Comparison of ENCODE assay signal across 31 cellular contexts in genomic region chr3:87982421-87982820, GRCh38.
"Had no signal": no experiment of that assay in that cellular context is flagged by ENCODE, and none has a peak within 500 bp of the region (broad histone marks: within the 10 kb centered on the region; RNA-seq: fewer than 3 reads in every experiment).

No MANE protein-coding gene starts in this region.

- H3K36me3 ChIP-seq: esophagus muscularis mucosa, gastroesophageal sphincter, heart right ventricle, WERI-Rb-1 had no signal

- DNase-seq: activated B cell treated with CpG ODN at 0.5 μM for 24 hours; activated CD4-positive, alpha-beta memory T cell treated with anti-CD3 and anti-CD28 coated beads, Interleukin-2, amount 10 ng/mL, durations not matched to agents 7 days and 5 days; activated CD4-positive, alpha-beta T cell treated with anti-CD3 and anti-CD28 coated beads for 4 hours; activated CD4-positive, alpha-beta T cell treated with anti-CD3 and anti-CD28 coated beads, Interleukin-2, amount 10 ng/mL, durations not matched to agents 7 days and 5 days; activated CD4-positive, alpha-beta T cell treated with anti-CD3 and anti-CD28 coated beads, Interleukin-2, amount 50 U/mL, for 4 hours; activated CD8-positive, alpha-beta memory T cell treated with anti-CD3 and anti-CD28 coated beads, Interleukin-2, amount 50 U/mL, for 48 hours; activated effector memory CD4-positive, alpha-beta T cell treated with Interleukin-2 at 50 U/mL for 16 hours; activated gamma-delta T cell treated with Interleukin-2 at 50 U/mL for 16 hours; activated naive CD4-positive, alpha-beta T cell treated with anti-CD3 and anti-CD28 coated beads, Interleukin-2, amount 50 U/mL, for 16 hours; activated naive CD4-positive, alpha-beta T cell treated with Interleukin-2 at 50 U/mL for 16 hours; activated T-cell treated with anti-CD3 and anti-CD28 coated beads for 4 hours; activated T-cell treated with anti-CD3 and anti-CD28 coated beads, Interleukin-2, amount 50 U/mL, for 4 hours; amniotic stem cell; anterior cingulate cortex; body of pancreas; caudate nucleus; cortex of kidney; dermis blood vessel endothelial cell; effector CD4-positive, alpha-beta T cell; effector memory CD8-positive, alpha-beta T cell; erythroblast; foreskin melanocyte; heart right ventricle; T-helper 17 cell; T1000; WERI-Rb-1 had no signal

- H3K4me3 ChIP-seq: body of pancreas, esophagus muscularis mucosa, gastroesophageal sphincter, heart right ventricle, hepatocyte had no signal

- ATAC-seq: activated CD4-positive, CD25-positive, alpha-beta regulatory T cell treated with anti-CD3 and anti-CD28 coated beads, Interleukin-2, amount 50 U/mL, for 24 hours; activated T-cell treated with anti-CD3 and anti-CD28 coated beads, Interleukin-2, amount 50 U/mL, for 4 hours; activated T-helper 17 cell treated with anti-CD3 and anti-CD28 coated beads, Interleukin-2, amount 50 U/mL, for 72 hours; body of pancreas; effector memory CD8-positive, alpha-beta T cell; gastroesophageal sphincter; heart right ventricle; T-helper 17 cell had no signal

- H3K9me3 ChIP-seq: body of pancreas had no signal

- H3K27ac ChIP-seq: body of pancreas, esophagus muscularis mucosa, gastroesophageal sphincter, heart right ventricle, hepatocyte, WERI-Rb-1 had no signal

- H3K4me1 ChIP-seq: body of pancreas, esophagus muscularis mucosa, gastroesophageal sphincter, heart right ventricle had no signal

- H3K27me3 ChIP-seq: body of pancreas, gastroesophageal sphincter, heart right ventricle, hepatocyte had no signal
